Comparison of ENCODE assay signal across 12 cellular contexts in genomic region chr2:38590053-38590452, GRCh38. TPM values are rescaled to one million over a fixed set of nuclear protein-coding genes. Genes with fewer than 3 reads are reported as not detected.
DNase-seq lines count a peak whose midpoint lies in the region; ATAC-seq and TF ChIP-seq lines count a peak whose summit lies in the region.
"Had no signal": no experiment of that assay in that cellular context is flagged by ENCODE, and none has a peak within 500 bp of the region (broad histone marks: within the 10 kb centered on the region; RNA-seq: fewer than 3 reads in every experiment).

No MANE protein-coding gene starts in this region.

- no peaks in the 10 kb centered on the region for H3K27me3 Mint-ChIP-seq in activated naive CD8-positive, alpha-beta T cell treated with anti-CD3 and anti-CD28 coated beads, Interleukin-2, amount 50 U/mL, for 24 hours
- H3K27me3 Mint-ChIP-seq: stimulated activated naive CD8-positive, alpha-beta T cell treated with anti-CD3 and anti-CD28 coated beads, Interleukin-15, amount 100 ng/mL, for 72 hours had no signal

- peak overlapping the region; percentile 20 to 79 for H3K27ac ChIP-seq in right atrium auricular region

- no peak overlapping the region for H3K27ac Mint-ChIP-seq in activated naive CD8-positive, alpha-beta T cell treated with anti-CD3 and anti-CD28 coated beads, Interleukin-2, amount 50 U/mL, for 24 hours
- H3K27ac Mint-ChIP-seq: stimulated activated naive CD8-positive, alpha-beta T cell treated with anti-CD3 and anti-CD28 coated beads, Interleukin-15, amount 100 ng/mL, for 72 hours had no signal

- no peak for TF ChIP-seq CTCF in right atrium auricular region (IDR thresholded peaks at IDR 0.05)

- H3K9me3 Mint-ChIP-seq in activated naive CD8-positive, alpha-beta T cell treated with anti-CD3 and anti-CD28 coated beads, Interleukin-2, amount 50 U/mL, for 24 hours = no peaks in the 10 kb centered on the region

- ATAC-seq in Right ventricle myocardium superior (ENCODE audit: poor library complexity) (no peak), GM21825 (IDR thresholded peaks at IDR 0.05; ENCODE audit: unreplicated experiment) (no peak), HG03108 (IDR thresholded peaks at IDR 0.05; ENCODE audit: unreplicated experiment) (no peak)
- ATAC-seq in activated naive CD8-positive, alpha-beta T cell treated with anti-CD3 and anti-CD28 coated beads, Interleukin-2, amount 50 U/mL, for 24 hours = no peak
- ATAC-seq: stimulated activated naive CD8-positive, alpha-beta T cell treated with anti-CD3 and anti-CD28 coated beads, Interleukin-15, amount 100 ng/mL, for 72 hours had no signal

- H3K9me3 ChIP-seq in right atrium auricular region = no peaks in the 10 kb centered on the region

- no peak overlapping the region for H3K4me3 ChIP-seq in right atrium auricular region

- H3K4me3 Mint-ChIP-seq in activated naive CD8-positive, alpha-beta T cell treated with anti-CD3 and anti-CD28 coated beads, Interleukin-2, amount 50 U/mL, for 24 hours = no peak overlapping the region
- H3K4me3 Mint-ChIP-seq: stimulated activated naive CD8-positive, alpha-beta T cell treated with anti-CD3 and anti-CD28 coated beads, Interleukin-15, amount 100 ng/mL, for 72 hours had no signal

- DNase-seq in right atrium auricular region (ENCODE audit: low spot score) (no peak), Right ventricle myocardium superior (no peak), RKO (ENCODE audit: low spot score) (peak; percentile 39), erythroblast (lab: John Stamatoyannopoulos, UW) (peak; percentile 10 to 18), HCEC 1CT (no peak)
- DNase-seq in activated naive CD8-positive, alpha-beta T cell treated with anti-CD3 and anti-CD28 coated beads, Interleukin-2, amount 50 U/mL, for 24 hours = no peak
- DNase-seq: Calu3; effector CD4-positive, alpha-beta T cell; NCI-H748 treated with DMSO at 0.1 percent for 48 hours; stimulated activated naive CD8-positive, alpha-beta T cell treated with anti-CD3 and anti-CD28 coated beads, Interleukin-15, amount 100 ng/mL, for 72 hours had no signal

- H3K27me3 ChIP-seq in right atrium auricular region = no peaks in the 10 kb centered on the region

- no peaks in the 10 kb centered on the region for H3K36me3 ChIP-seq in right atrium auricular region

- intact Hi-C loops in Right ventricle myocardium superior (cut with DNase I) = no loop called here

- H3K4me1 Mint-ChIP-seq in activated naive CD8-positive, alpha-beta T cell treated with anti-CD3 and anti-CD28 coated beads, Interleukin-2, amount 50 U/mL, for 24 hours = peaks cover 21% of the 10 kb centered on the region

- H3K4me1 ChIP-seq in right atrium auricular region = peaks cover 0 to 51% of the 10 kb centered on the region in 2 donors

- no peak for TF ChIP-seq POLR2A in erythroblast (IDR thresholded peaks at IDR 0.05; ENCODE audit: low read length)

- peaks cover 23% of the 10 kb centered on the region for H3K36me3 Mint-ChIP-seq in activated naive CD8-positive, alpha-beta T cell treated with anti-CD3 and anti-CD28 coated beads, Interleukin-2, amount 50 U/mL, for 24 hours (ENCODE audit: low read depth)

RNA-seq across cellular contexts. Expression of gene HNRNPLL, which starts 12.7 kb away (rescaled TPM):
- total RNA-seq in right atrium auricular region = 10 to 100 TPM; 17.8 to 19.1 TPM
- total RNA-seq in Right ventricle myocardium superior = 28.3 TPM

Comparison
In these comparisons a context has a peak if more than half of its experiments do, and no peak if none do; other contexts are left out.
1. DNase-seq: peak in RKO (single experiment) and erythroblast (2 of 2); none in right atrium auricular region (single experiment), Right ventricle myocardium superior (single experiment), activated naive CD8-positive, alpha-beta T cell treated with anti-CD3 and anti-CD28 coated beads, Interleukin-2, amount 50 U/mL, for 24 hours (single experiment) and HCEC 1CT (single experiment).